21 cellular contexts compared by ENCODE assay signal in the genomic region with DNA sequence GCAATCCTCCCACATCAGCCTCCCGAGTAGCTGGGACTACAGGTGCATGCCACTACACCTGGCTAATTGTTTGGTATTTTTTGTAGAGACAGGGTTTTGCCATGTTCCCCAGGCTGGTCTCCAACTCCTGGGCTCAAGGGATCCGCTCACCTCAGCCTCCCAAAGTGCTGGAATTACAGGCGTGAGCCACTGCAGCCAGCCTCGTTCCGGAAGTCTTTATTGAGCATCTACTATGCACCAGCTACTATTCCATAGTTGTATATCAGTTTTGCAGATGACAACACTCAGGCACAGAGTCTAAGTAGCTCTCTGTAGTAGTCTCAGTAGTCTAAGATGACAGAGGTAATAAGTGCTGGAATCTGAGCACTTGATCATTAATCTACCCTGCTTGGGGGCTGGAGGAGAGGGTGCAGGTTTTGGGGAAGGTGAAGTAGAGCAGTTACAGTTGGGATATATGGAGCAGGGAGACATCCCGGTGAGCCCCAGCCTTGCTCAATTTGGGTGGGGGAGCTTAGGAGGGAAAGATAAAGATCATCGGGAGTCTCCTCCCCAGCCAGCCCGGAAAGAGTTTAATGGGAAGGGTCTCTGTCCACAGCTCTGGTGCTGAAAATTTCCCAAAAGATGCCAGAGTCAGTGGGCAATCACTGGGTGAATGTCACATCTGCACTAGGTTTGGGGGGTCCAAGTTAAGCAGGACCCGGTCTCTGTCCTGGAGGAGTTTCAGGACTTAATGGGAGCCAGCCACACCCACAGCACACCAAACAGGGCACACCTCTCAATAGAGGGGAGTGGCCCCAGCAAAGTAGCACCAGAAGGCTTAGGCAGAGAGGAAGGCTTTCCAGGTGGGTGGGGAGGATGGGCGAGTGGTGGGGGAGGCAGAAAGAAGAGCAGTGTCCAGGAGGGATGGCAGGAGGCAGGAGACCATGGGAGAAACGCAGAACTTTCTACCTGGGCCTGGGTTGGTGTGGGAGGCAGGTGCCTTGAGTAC. TPM values are rescaled to one million over a fixed set of nuclear protein-coding genes. Genes with fewer than 3 reads are reported as not detected.
A peak's percentile ranks its signal among the peaks of the same experiment; 100 is the strongest.
DNase-seq lines count a peak whose midpoint lies in the region; ATAC-seq, FAIRE-seq and TF ChIP-seq lines count a peak whose summit lies in the region.
"Had no signal": no experiment of that assay in that cellular context is flagged by ENCODE, and none has a peak within 500 bp of the region (broad histone marks: within the 10 kb centered on the region; RNA-seq: fewer than 3 reads in every experiment).

No MANE protein-coding gene starts in this region.

- no peak overlapping the region for H3K9ac ChIP-seq in PC-3 (ENCODE audit: low read length)

- H3K27ac ChIP-seq in PC-3 (ENCODE audit: low read length): no peak overlapping the region
- H3K27ac ChIP-seq in esophagus squamous epithelium: peak overlapping the region in 3 of 4 donors; percentile 19 to 24 (median 22)
- H3K27ac ChIP-seq in small intestine (ENCODE audit: low read depth in 1 of 2, low read length in 1 of 2): peak overlapping the region in 1 of 2 donors; percentile 69
- H3K27ac ChIP-seq: foreskin keratinocyte, hepatocyte, prostate gland, tibial nerve had no signal

- POLR2A ChIA-PET in PC-3 (lab: Charles Lee; ENCODE audit: unreplicated experiment): no interaction called here

- no TSS peak for BruUV-seq in PC-3 (replicated peaks; lab: Mats Ljungman, UMichigan)

- no peaks in the 10 kb centered on the region for H3K9me3 ChIP-seq in PC-3 (ENCODE audit: low read length)
- H3K9me3 ChIP-seq in esophagus squamous epithelium: no peaks in the 10 kb centered on the region
- no peaks in the 10 kb centered on the region for H3K9me3 ChIP-seq in small intestine (ENCODE audit: control insufficient read depth, low read depth)
- H3K9me3 ChIP-seq: prostate gland, tibial nerve had no signal

- H3K36me3 ChIP-seq in PC-3 (ENCODE audit: low read depth, low read length) (no peaks in the 10 kb centered on the region), esophagus squamous epithelium (peaks cover 0 to 5% (median 0%) of the 10 kb centered on the region in 3 donors), small intestine (ENCODE audit: control insufficient read depth in 2 of 2, insufficient read depth in 2 of 2, low read length in 2 of 2) (peaks cover 0 to 2% of the 10 kb centered on the region in 2 donors)
- H3K36me3 ChIP-seq: prostate gland, tibial nerve had no signal

- DNase-seq in PC-3: peak; percentile 27
- no peak for DNase-seq in esophagus squamous epithelium (lab: John Stamatoyannopoulos, UW)
- DNase-seq in small intestine: peak; percentile 53
- DNase-seq in mucosa of gallbladder (ENCODE audit: low spot score): no peak
- no peak for DNase-seq in NCI-H2196 treated with DMSO at 0.1 percent for 48 hours (lab: John Stamatoyannopoulos, UW; ENCODE audit: unreplicated experiment)
- DNase-seq: activated CD4-positive, alpha-beta T cell treated with anti-CD3 and anti-CD28 coated beads for 1 hour; foreskin keratinocyte; KBM-7; mesenchymal stem cell; natural killer cell; NCI-H1694; NCI-H226; stimulated activated naive CD8-positive, alpha-beta T cell treated with anti-CD3 and anti-CD28 coated beads, Interleukin-15, Interleukin-2, amounts not matched to agents 100 U/mL and 50 U/mL, for 24 hours; T-helper 9 cell had no signal

- FAIRE-seq in small intestine (lab: Jason Lieb, UNC): no peak
- FAIRE-seq: keratinocyte, RCC 7860 had no signal

- H3K9me2 ChIP-seq in PC-3 (replicated peaks; ENCODE audit: low read length): no peaks in the 10 kb centered on the region

- TF ChIP-seq POLR2A in esophagus squamous epithelium (IDR thresholded peaks at IDR 0.05): no peak

- 54 to 57% methylated on average over 10 to 11 of the region's 11 CpGs for WGBS in esophagus squamous epithelium, 2 donors
- 47 to 53% (median 52%) methylated on average over 10 to 11 of the region's 11 CpGs for WGBS in small intestine, 3 donors

- peaks cover 34% of the 10 kb centered on the region for H3K27me3 ChIP-seq in PC-3 (ENCODE audit: low read length)
- peaks cover 0 to 92% (median 12%) of the 10 kb centered on the region in 4 donors for H3K27me3 ChIP-seq in esophagus squamous epithelium
- peaks cover 0 to 37% of the 10 kb centered on the region in 2 donors for H3K27me3 ChIP-seq in small intestine (ENCODE audit: control insufficient read depth in 2 of 2, insufficient read depth in 2 of 2, low read length in 2 of 2)

- intact Hi-C loops in PC-3 (cut with micrococcal nuclease): no loop called here
- intact Hi-C loops in esophagus squamous epithelium (cut with DNase I): no loop called here

- H3K4me1 ChIP-seq in PC-3 (ENCODE audit: insufficient read depth, low read length): no peaks in the 10 kb centered on the region
- peaks cover 9 to 59% (median 15%) of the 10 kb centered on the region in 3 donors for H3K4me1 ChIP-seq in esophagus squamous epithelium
- H3K4me1 ChIP-seq in small intestine (ENCODE audit: control insufficient read depth in 2 of 2, insufficient read depth in 1 of 2, low read depth in 1 of 2, low read length in 1 of 2): peaks cover 2 to 4% of the 10 kb centered on the region in 2 donors
- H3K4me1 ChIP-seq: foreskin keratinocyte, prostate gland had no signal

- H3K4me2 ChIP-seq in PC-3 (ENCODE audit: low read length): no peak overlapping the region
- H3K4me2 ChIP-seq: hepatocyte had no signal

- ATAC-seq in PC-3: no peak
- ATAC-seq: foreskin keratinocyte; natural killer cell; stimulated activated naive CD8-positive, alpha-beta T cell treated with anti-CD3 and anti-CD28 coated beads, Interleukin-15, Interleukin-2, amounts not matched to agents 100 U/mL and 50 U/mL, for 24 hours had no signal

- no peak overlapping the region for H3K4me3 ChIP-seq in PC-3 (ENCODE audit: low read length)
- no peak overlapping the region for H3K4me3 ChIP-seq in esophagus squamous epithelium
- peak overlapping the region in 1 of 2 donors; percentile 74 for H3K4me3 ChIP-seq in small intestine (ENCODE audit: low read depth in 1 of 2, low read length in 2 of 2)
- H3K4me3 ChIP-seq: hepatocyte, prostate gland, tibial nerve had no signal

- no peaks in the 10 kb centered on the region for H3F3A ChIP-seq in PC-3 (ENCODE audit: low read length, unreplicated experiment)

- CTCF ChIA-PET in PC-3 (lab: Charles Lee): interaction anchor here (1.1 kb wide), 1 partner anchor 13 kb away, joined by 3 read pairs; a partner anchor contains a TSS

- no peaks in the 10 kb centered on the region for H4K20me1 ChIP-seq in PC-3 (ENCODE audit: low read length)

- H2AFZ ChIP-seq in PC-3 (ENCODE audit: low read length): no peak overlapping the region
- H2AFZ ChIP-seq: hepatocyte had no signal

- TF ChIP-seq CTCF in PC-3 (conservative IDR thresholded peaks at IDR 0.05; ENCODE audit: low read depth, low read length) (no peak), esophagus squamous epithelium (IDR thresholded peaks at IDR 0.05) (no peak)

- no peaks in the 10 kb centered on the region for H3K79me2 ChIP-seq in PC-3 (ENCODE audit: low read length)
- H3K79me2 ChIP-seq: hepatocyte had no signal

RNA-seq across cellular contexts. Expression of a gene that starts 1.7 kb away (rescaled TPM):
- not detected in 2 replicates for total RNA-seq in PC-3 (2014; rRNA removed)
- total RNA-seq in esophagus squamous epithelium: 10 to 100 TPM in 3 of 4 donors, 1 to 10 TPM in 1; 7.1 to 33.9 (median 24.0) TPM
- polyA plus RNA-seq in small intestine: 10 to 100 TPM in 2 of 3 donors, 1 to 10 TPM in 1; 6.4 to 35.7 (median 31.8) TPM
- not detected for total RNA-seq in mucosa of gallbladder
- total RNA-seq: Daoy, foreskin keratinocyte, natural killer cell, prostate gland, skeletal muscle tissue, tibial nerve had no signal
- polyA plus RNA-seq: foreskin keratinocyte, hepatocyte had no signal

RNA-seq across cellular contexts. Expression of a gene that starts 13.3 kb away (rescaled TPM):
- not detected in 2 replicates for total RNA-seq in PC-3 (2014; rRNA removed)
- 1 to 10 TPM in 1 of 4 donors, under 1 TPM in 2, not detected in 1; 0.38 to 1.4 (median 0.41) TPM for total RNA-seq in esophagus squamous epithelium
- polyA plus RNA-seq in small intestine: under 1 TPM; 0.22 to 0.54 (median 0.39) TPM
- total RNA-seq in mucosa of gallbladder: not detected
- total RNA-seq: Daoy, foreskin keratinocyte, natural killer cell, skeletal muscle tissue, tibial nerve had no signal
- polyA plus RNA-seq: foreskin keratinocyte, keratinocyte had no signal

RNA-seq across cellular contexts. Expression of a gene that starts 14.3 kb away (rescaled TPM):
- total RNA-seq in PC-3 (2014; rRNA removed) (0.04 TPM in 1 of 2 replicates, not detected in the other), esophagus squamous epithelium (10 to 100 TPM in 1 of 4 donors, 1 to 10 TPM in 3; 2.9 to 12.1 (median 6.7) TPM), mucosa of gallbladder (0.09 TPM)
- polyA plus RNA-seq in small intestine: under 1 TPM; 0.07 to 0.81 (median 0.45) TPM
- total RNA-seq: Daoy, natural killer cell had no signal

RNA-seq across cellular contexts. Expression of a gene that starts 35.2 kb away (rescaled TPM):
- total RNA-seq in PC-3 (2014; rRNA removed) (40.6 and 51.0 TPM in 2 replicates), esophagus squamous epithelium (1 to 10 TPM; 1.7 to 6.3 (median 2.6) TPM), mucosa of gallbladder (186 TPM)
- polyA plus RNA-seq in small intestine: 10 to 100 TPM; 37.1 to 60.4 (median 44.0) TPM

RNA-seq across cellular contexts. Expression of a gene that starts 43.9 kb away (rescaled TPM):
- total RNA-seq in PC-3 (2014; rRNA removed) (not detected in 2 replicates), esophagus squamous epithelium (1 to 10 TPM in 2 of 4 donors, under 1 TPM in 2; 0.19 to 6.0 (median 1.9) TPM), mucosa of gallbladder (0.12 TPM)
- 10 to 100 TPM in 2 of 3 donors, 1 to 10 TPM in 1; 2.5 to 27.3 (median 27.3) TPM for polyA plus RNA-seq in small intestine
- total RNA-seq: Daoy, foreskin keratinocyte, natural killer cell, prostate gland, skeletal muscle tissue, tibial nerve had no signal
- polyA plus RNA-seq: foreskin keratinocyte had no signal

Comparison
In these comparisons a context has a peak if more than half of its experiments do, and no peak if none do; other contexts are left out.
1. DNase-seq: peak in PC-3 (single experiment) and small intestine (single experiment); none in esophagus squamous epithelium (single experiment), mucosa of gallbladder (single experiment) and NCI-H2196 treated with DMSO at 0.1 percent for 48 hours (single experiment).